ENCODE assay signal across 11 cellular contexts in genomic region chr12:104582739-104583138, GRCh38.
DNase-seq lines count a peak whose midpoint lies in the region; ATAC-seq lines count a peak whose summit lies in the region.
"Had no signal": no experiment of that assay in that cellular context is flagged by ENCODE, and none has a peak within 500 bp of the region (broad histone marks: within the 10 kb centered on the region; RNA-seq: fewer than 3 reads in every experiment).

No MANE protein-coding gene starts in this region.

- DNase-seq in naive B cell (peak; percentile 90), DMS 273 (lab: John Stamatoyannopoulos, UW; ENCODE audit: unreplicated experiment) (no peak), caudate nucleus (lab: John Stamatoyannopoulos, UW) (no peak)
- DNase-seq in activated T-cell treated with anti-CD3 and anti-CD28 coated beads, Interleukin-2, amount 50 U/mL, for 1 hour = no peak
- no peak for DNase-seq in activated CD8-positive, alpha-beta memory T cell treated with anti-CD3 and anti-CD28 coated beads for 24 hours
- DNase-seq: activated T-cell treated with anti-CD3 and anti-CD28 coated beads, Interleukin-2, amount 50 U/mL, for 48 hours; GF-D8; islet precursor cell had no signal

- ATAC-seq in GM18868 (IDR thresholded peaks at IDR 0.05; ENCODE audit: unreplicated experiment) (peak; percentile 82), GM21717 (IDR thresholded peaks at IDR 0.05; ENCODE audit: unreplicated experiment) (peak; percentile 81), HG03439 (IDR thresholded peaks at IDR 0.05; ENCODE audit: unreplicated experiment) (peak; percentile 84), naive B cell (ENCODE audit: low read depth in 2 of 2) (peak; percentile 92 to 97)

- H3K27ac Mint-ChIP-seq in naive B cell = peak overlapping the region; percentile 93 to 99 (median 98)

- peak overlapping the region; percentile 4 to 84 (median 59) for H3K4me3 Mint-ChIP-seq in naive B cell

- H3K36me3 Mint-ChIP-seq in naive B cell = peaks cover 2 to 7% of the 10 kb centered on the region in 2 donors

- no peak overlapping the region for H3K27ac ChIP-seq in caudate nucleus (ENCODE audit: low read depth, low read length)

- peaks cover 61 to 94% (median 90%) of the 10 kb centered on the region in 3 donors for H3K4me1 Mint-ChIP-seq in naive B cell

- no peaks in the 10 kb centered on the region for H3K9me3 Mint-ChIP-seq in naive B cell

- H3K27me3 Mint-ChIP-seq in naive B cell = no peaks in the 10 kb centered on the region
